In genomic region chr16:50293994-50294855, GRCh38 we compare ENCODE assay signal across 23 cellular contexts. TPM values are rescaled to one million over a fixed set of nuclear protein-coding genes. Genes with fewer than 3 reads are reported as not detected.
DNase-seq lines count a peak whose midpoint lies in the region; ATAC-seq and TF ChIP-seq lines count a peak whose summit lies in the region.
"Had no signal": no experiment of that assay in that cellular context is flagged by ENCODE, and none has a peak within 500 bp of the region (broad histone marks: within the 10 kb centered on the region; RNA-seq: fewer than 3 reads in every experiment).

No MANE protein-coding gene starts in this region.

- no peaks in the 10 kb centered on the region for H3K9me3 Mint-ChIP-seq in natural killer cell
- H3K9me3 Mint-ChIP-seq: WTC11 had no signal

- H3K36me3 Mint-ChIP-seq in natural killer cell: no peaks in the 10 kb centered on the region
- H3K36me3 Mint-ChIP-seq: WTC11 had no signal

- H3K27ac Mint-ChIP-seq in natural killer cell: peak overlapping the region; percentile 74 to 77
- H3K27ac Mint-ChIP-seq: WTC11 had no signal

- H3K4me3 ChIP-seq in left ventricle myocardium inferior (no peak overlapping the region), BE2C (ENCODE audit: low read depth, low read length) (no peak overlapping the region)
- H3K4me3 ChIP-seq: BLaER1, HAP-1, lung, tibial artery had no signal

- H3K4me1 Mint-ChIP-seq in natural killer cell: peaks cover 35 to 68% of the 10 kb centered on the region in 2 donors

- H3K4me3 Mint-ChIP-seq in natural killer cell: no peak overlapping the region
- H3K4me3 Mint-ChIP-seq: WTC11 had no signal

- H3K36me3 ChIP-seq in left ventricle myocardium inferior: no peaks in the 10 kb centered on the region
- no peaks in the 10 kb centered on the region for H3K36me3 ChIP-seq in BE2C
- H3K36me3 ChIP-seq: HAP-1 had no signal

- no peaks in the 10 kb centered on the region for H3K9me3 ChIP-seq in left ventricle myocardium inferior (replicated peaks)
- no peaks in the 10 kb centered on the region for H3K9me3 ChIP-seq in BE2C
- H3K9me3 ChIP-seq: BLaER1, HAP-1, tibial artery had no signal

- no peak for ATAC-seq in Right ventricle myocardium inferior
- no peak for ATAC-seq in natural killer cell
- ATAC-seq in HG02840 (IDR thresholded peaks at IDR 0.05; ENCODE audit: low FRiP score, unreplicated experiment): no peak
- ATAC-seq: WTC11 had no signal

- intact Hi-C loops in Right ventricle myocardium inferior (cut with DNase I) (no loop called here), cardiac septum (cut with DNase I) (no loop called here), left ventricle myocardium inferior (cut with micrococcal nuclease) (no loop called here), natural killer cell (cut with micrococcal nuclease) (no loop called here)

- peaks cover 10% of the 10 kb centered on the region for H3K4me1 ChIP-seq in left ventricle myocardium inferior
- H3K4me1 ChIP-seq in BE2C: peaks cover 8% of the 10 kb centered on the region
- H3K4me1 ChIP-seq: HAP-1, tibial artery had no signal

- H3K27ac ChIP-seq in left ventricle myocardium inferior (replicated peaks): no peak overlapping the region
- H3K27ac ChIP-seq: BLaER1, brain microvascular endothelial cell, tibial artery had no signal

- DNase-seq in Right ventricle myocardium inferior (ENCODE audit: missing footprints) (peak; percentile 58), cardiac septum (ENCODE audit: low spot score) (no peak), left ventricle myocardium inferior (peak; percentile 7), natural killer cell (no peak), AG20443 (ENCODE audit: low spot score) (no peak), BE2C (no peak)
- DNase-seq: ACHN; brain microvascular endothelial cell; DND-41; NCI-H1105 treated with DMSO at 0.1 percent for 48 hours; NCI-H2029 treated with DMSO at 0.1 percent for 48 hours; NCI-H526; nucleus accumbens; SIG-M5; small intestine; stimulated activated CD4-positive, alpha-beta T cell treated with anti-CD3 and anti-CD28 coated beads, Interleukin-1b, Interleukin-23, amount 100 ng/mL, for 48 hours; stimulated activated CD8-positive, alpha-beta memory T cell treated with anti-CD3 and anti-CD28 coated beads, Interleukin-4, amount 100 ng/mL, for 48 hours; tibial artery had no signal

- H3K27me3 ChIP-seq in left ventricle myocardium inferior (ENCODE audit: low read depth): no peaks in the 10 kb centered on the region
- H3K27me3 ChIP-seq in BE2C: no peaks in the 10 kb centered on the region
- H3K27me3 ChIP-seq: BLaER1, brain microvascular endothelial cell, tibial artery had no signal

- no peaks in the 10 kb centered on the region for H3K27me3 Mint-ChIP-seq in natural killer cell (ENCODE audit: low read depth in 2 of 2)

- TF ChIP-seq CTCF in left ventricle myocardium inferior (IDR thresholded peaks at IDR 0.05; ENCODE audit: borderline replicate concordance): no peak
- no peak for TF ChIP-seq CTCF in natural killer cell (IDR thresholded peaks at IDR 0.05)
- TF ChIP-seq CTCF in BE2C (IDR thresholded peaks at IDR 0.05; ENCODE audit: low read depth, low read length): no peak

RNA-seq across cellular contexts. Expression of gene ADCY7, which starts 27.9 kb away (rescaled TPM):
- total RNA-seq in Right ventricle myocardium inferior (11.7 TPM), cardiac septum (6.2 TPM), left ventricle myocardium inferior (9.7 TPM), natural killer cell (100 to 1,000 TPM; 479 to 591 (median 512) TPM)
- polyA plus RNA-seq in BE2C (2012; ENCODE audit: insufficient read depth, insufficient read length, low read depth): 26.2 TPM

Comparison
In these comparisons a context has a peak if more than half of its experiments do, and no peak if none do; other contexts are left out.
1. DNase-seq: peak in Right ventricle myocardium inferior (single experiment) and left ventricle myocardium inferior (single experiment); none in cardiac septum (single experiment), natural killer cell (single experiment), AG20443 (single experiment) and BE2C (single experiment).
2. RNA of gene ADCY7, which starts 27.9 kb away (total RNA-seq): 479 to 591 TPM in natural killer cell; 11.7 TPM in Right ventricle myocardium inferior (single experiment), 9.7 TPM in left ventricle myocardium inferior (single experiment) and 6.2 TPM in cardiac septum (single experiment); every median in the first group is over 10 times any median in the second.